In genomic region chr4:155966171-155966570, GRCh38 we compare ENCODE assay signal across 15 cellular contexts.
"Had no signal": no experiment of that assay in that cellular context is flagged by ENCODE, and none has a peak within 500 bp of the region (broad histone marks: within the 10 kb centered on the region; RNA-seq: fewer than 3 reads in every experiment).

No MANE protein-coding gene starts in this region.

- H3K36me3 ChIP-seq: left lung, lower lobe of right lung, neutrophil, right atrium auricular region, sigmoid colon, tibial artery had no signal

- H3K9me3 ChIP-seq: left lung, lower lobe of right lung, neutrophil, right atrium auricular region, sigmoid colon, tibial artery had no signal

- H3K27me3 ChIP-seq: foreskin keratinocyte, left lung, neutrophil, right atrium auricular region, sigmoid colon, tibial artery had no signal

- DNase-seq: cerebellar nuclear complex; erythroblast; foreskin keratinocyte; immature natural killer cell; left lung; lower lobe of right lung; midbrain; naive B cell; nephron progenitor cell; posterior cingulate gyrus; sigmoid colon; stimulated activated CD4-positive, alpha-beta T cell treated with anti-CD3 and anti-CD28 coated beads, Interleukin-4, amount 100 ng/mL, for 1 hour; tibial artery had no signal

- H3K4me3 ChIP-seq: left lung, lower lobe of right lung, right atrium auricular region, sigmoid colon, tibial artery had no signal

- H3K4me1 ChIP-seq: left lung, lower lobe of right lung, tibial artery had no signal

- H3K27ac ChIP-seq: foreskin keratinocyte, left lung, lower lobe of right lung, neutrophil, right atrium auricular region, tibial artery had no signal
